Comparison of ENCODE assay signal across 8 cellular contexts in the genomic region with DNA sequence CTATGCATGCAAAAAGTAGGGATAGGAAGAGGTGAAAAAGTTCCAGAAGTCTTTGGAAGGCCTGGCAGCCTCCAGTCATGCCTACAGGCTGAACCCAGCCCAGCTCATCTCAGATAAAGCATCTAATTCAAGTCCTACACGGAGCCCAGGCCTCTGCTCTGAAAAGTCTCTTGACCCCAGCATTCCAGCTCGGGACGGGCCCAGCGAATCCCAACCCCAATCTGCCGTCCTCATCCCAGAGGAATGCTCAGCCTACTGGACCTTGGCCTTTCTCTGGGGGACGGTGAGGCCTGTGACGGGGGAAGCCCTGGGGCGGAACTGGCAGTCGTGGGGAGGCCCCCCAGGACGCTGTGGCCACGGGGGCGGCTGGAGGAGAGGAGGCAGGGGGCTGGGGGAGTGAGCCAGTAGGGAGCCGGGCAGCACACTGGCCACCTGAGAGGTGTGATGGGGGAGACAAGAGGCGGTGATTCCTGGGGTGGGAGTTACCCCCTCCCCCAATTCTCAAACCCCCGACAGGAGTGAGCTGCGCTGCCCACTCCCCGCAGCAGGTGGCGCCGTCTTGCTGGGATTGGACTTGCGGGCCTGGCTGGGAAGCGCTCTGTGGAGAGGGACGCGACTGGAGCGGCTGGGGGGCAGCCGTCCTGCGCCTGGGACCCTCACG.
A peak's percentile ranks its signal among the peaks of the same experiment; 100 is the strongest.
DNase-seq lines count a peak whose midpoint lies in the region; ATAC-seq, FAIRE-seq and TF ChIP-seq lines count a peak whose summit lies in the region.

No MANE protein-coding gene starts in this region.

- no peaks in the 10 kb centered on the region for H3K27me3 Mint-ChIP-seq in CD4-positive, alpha-beta T cell

- peak overlapping the region; percentile 64 to 75 (median 67) for H3K4me3 ChIP-seq in skeletal muscle tissue (ENCODE audit: low read length in 3 of 3)

- H3K27ac ChIP-seq in CD4-positive, alpha-beta T cell (ENCODE audit: low read depth, low read length): no peak overlapping the region
- no peak overlapping the region for H3K27ac ChIP-seq in skeletal muscle tissue (ENCODE audit: low read depth, low read length)

- no peak overlapping the region for H3K4me3 Mint-ChIP-seq in CD4-positive, alpha-beta T cell

- FAIRE-seq in HTR-8/SVneo (lab: Jason Lieb, UNC): peak; percentile 64

- H3K9me3 Mint-ChIP-seq in CD4-positive, alpha-beta T cell: no peaks in the 10 kb centered on the region

- ATAC-seq in CD4-positive, alpha-beta T cell (ENCODE audit: poor library complexity): peak; percentile 46
- no peak for ATAC-seq in GM21390 (IDR thresholded peaks at IDR 0.05; ENCODE audit: unreplicated experiment)

- CTCF ChIA-PET in CD4-positive, alpha-beta T cell (lab: Charles Lee): interaction anchor here (1.3 to 1.9 kb wide), 6 partner anchors 152 to 510 kb away, joined by 3 to 11 read pairs (median 6); no protein-coding TSS in a partner anchor

- H3K27me3 ChIP-seq in CD4-positive, alpha-beta T cell (ENCODE audit: control insufficient read depth, insufficient read depth, low read length): no peaks in the 10 kb centered on the region
- no peaks in the 10 kb centered on the region for H3K27me3 ChIP-seq in skeletal muscle tissue (ENCODE audit: control insufficient read depth in 3 of 3, insufficient read depth in 3 of 3, low read length in 3 of 3)

- H3K36me3 Mint-ChIP-seq in CD4-positive, alpha-beta T cell (ENCODE audit: low read depth): no peaks in the 10 kb centered on the region

- no peak overlapping the region for H3K27ac Mint-ChIP-seq in CD4-positive, alpha-beta T cell

- TF ChIP-seq CTCF in CD4-positive, alpha-beta T cell (IDR thresholded peaks at IDR 0.05): peak; percentile 64

- no peaks in the 10 kb centered on the region for H3K9me3 ChIP-seq in CD4-positive, alpha-beta T cell (ENCODE audit: control insufficient read depth, low read length)
- H3K9me3 ChIP-seq in skeletal muscle tissue (ENCODE audit: control insufficient read depth in 3 of 3, low read length in 3 of 3): no peaks in the 10 kb centered on the region

- DNase-seq in CD4-positive, alpha-beta T cell: peak; percentile 13 to 66 (median 43)
- DNase-seq in HTR-8/SVneo (ENCODE audit: insufficient read length, low spot score) (peak; percentile 73), T1000 (lab: John Stamatoyannopoulos, UW) (peak; percentile 43), brain pericyte (ENCODE audit: low read depth, low spot score) (peak; percentile 37), iPS-NIHi11 (ENCODE audit: low spot score) (peak; percentile 89), OCI-M2 (lab: John Stamatoyannopoulos, UW; ENCODE audit: unreplicated experiment) (no peak)

- POLR2A ChIA-PET in CD4-positive, alpha-beta T cell (lab: Charles Lee): interaction anchor here (1.0 to 2.5 kb wide), 4 partner anchors 247 to 254 kb away, joined by 3 to 15 read pairs (median 4); a partner anchor contains a TSS

- intact Hi-C loops in CD4-positive, alpha-beta T cell (cut with DNase I, micrococcal nuclease): loop anchor here (1.0 to 10.0 kb wide), 4 partner anchors 150 to 256 kb away; no protein-coding TSS in a partner anchor

- peaks cover 9% of the 10 kb centered on the region for H3K4me1 Mint-ChIP-seq in CD4-positive, alpha-beta T cell (ENCODE audit: low read depth)

- H3K9ac ChIP-seq in skeletal muscle tissue (ENCODE audit: low read depth in 1 of 3, low read length in 3 of 3): peak overlapping the region; percentile 71 to 86 (median 82)

- H3K4me1 ChIP-seq in skeletal muscle tissue (ENCODE audit: control insufficient read depth in 3 of 3, insufficient read depth in 3 of 3, low read length in 3 of 3): peaks cover 14 to 19% (median 18%) of the 10 kb centered on the region in 3 donors

- no peaks in the 10 kb centered on the region for H3K36me3 ChIP-seq in skeletal muscle tissue (ENCODE audit: control insufficient read depth in 3 of 3, insufficient read depth in 3 of 3, low read length in 3 of 3)
